Comparison of ENCODE assay signal across 7 cellular contexts in the genomic region with DNA sequence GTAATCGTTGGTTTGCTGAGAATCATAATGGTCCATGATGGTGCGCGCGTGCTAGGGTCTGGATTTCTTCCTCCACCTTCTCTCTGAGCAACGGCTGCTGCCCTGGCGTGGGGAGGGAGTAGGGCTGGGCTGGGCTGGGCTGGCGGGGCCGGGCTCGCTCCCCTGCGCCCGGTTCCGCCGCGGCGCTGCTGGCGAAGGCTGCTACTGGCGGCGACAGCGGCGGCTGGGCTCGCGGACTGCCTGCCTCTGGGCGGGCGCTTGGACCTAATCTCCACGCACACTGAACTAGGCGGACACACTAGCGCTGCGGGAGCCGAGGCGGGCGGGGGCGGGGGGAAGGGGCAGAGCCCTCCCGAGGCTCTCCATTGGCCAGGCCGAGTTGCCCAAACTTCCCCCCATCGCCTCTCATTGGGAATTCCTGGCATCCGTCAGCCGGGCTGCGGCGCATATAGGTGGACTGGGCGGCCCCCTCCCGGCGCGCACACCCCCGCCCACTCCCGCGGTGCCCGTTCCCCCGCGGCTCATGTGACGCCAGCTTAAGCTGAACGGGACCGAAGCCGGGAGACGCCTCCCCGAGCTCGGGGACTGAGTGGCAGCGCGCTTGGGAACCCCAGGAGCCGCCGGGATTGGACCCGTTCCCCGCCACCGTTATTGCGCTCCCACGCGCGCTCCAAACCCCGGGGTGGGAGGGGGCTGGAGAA. TPM values are rescaled to one million over a fixed set of nuclear protein-coding genes. Genes with fewer than 3 reads are reported as not detected.
DNase-seq lines count a peak whose midpoint lies in the region; ATAC-seq and TF ChIP-seq lines count a peak whose summit lies in the region.

Gene ACTN1, minus strand, starts transcription at position 282 of the 701 bp plus-strand sequence. Its CDS starts 246 bp downstream, at position 36.

- WGBS in thymus, result under 1% methylated on average over 68 of the region's 68 CpGs

- peak; percentile 84 for DNase-seq in NCI-H128 (lab: John Stamatoyannopoulos, UW; ENCODE audit: unreplicated experiment)
- peak; percentile 87 to 95 for DNase-seq in SW 1271 (lab: John Stamatoyannopoulos, UW)
- peak; percentile 79 for DNase-seq in activated naive CD8-positive, alpha-beta T cell treated with anti-CD3 and anti-CD28 coated beads, Interleukin-2, amount 50 U/mL, for 24 hours
- peak; percentile 80 for DNase-seq in glutamatergic neuron
- peak in 54 of 56 donors; percentile 21 to 91 (median 76) for DNase-seq in nucleus accumbens (lab: John Stamatoyannopoulos, UW)

- H3K9me3 ChIP-seq in thymus (ENCODE audit: control insufficient read depth), result no peaks in the 10 kb centered on the region

- peaks cover 16% of the 10 kb centered on the region for H3K4me1 ChIP-seq in thymus (ENCODE audit: control insufficient read depth, insufficient read depth, low read length)

- TF ChIP-seq CTCF in glutamatergic neuron (IDR thresholded peaks at IDR 0.05; ENCODE audit: partially characterized antibody, unreplicated experiment), result no peak

- H3K4me3 ChIP-seq in thymus (ENCODE audit: low read length), result peak within 1 kb of the TSS; percentile 80

- H3K27ac ChIP-seq in thymus (ENCODE audit: low read depth), result peak within 1 kb of the TSS; percentile 91

- peak; percentile 53 for ATAC-seq in GM18909 (IDR thresholded peaks at IDR 0.05; ENCODE audit: poor library complexity, unreplicated experiment)
- ATAC-seq in activated naive CD8-positive, alpha-beta T cell treated with anti-CD3 and anti-CD28 coated beads, Interleukin-2, amount 50 U/mL, for 24 hours, result peak; percentile 63

- H3K4me1 Mint-ChIP-seq in activated naive CD8-positive, alpha-beta T cell treated with anti-CD3 and anti-CD28 coated beads, Interleukin-2, amount 50 U/mL, for 24 hours, result peaks cover 51% of the 10 kb centered on the region
- peaks cover 17% of the 10 kb centered on the region for H3K4me1 Mint-ChIP-seq in glutamatergic neuron (ENCODE audit: low read depth, unreplicated experiment)

- H3K4me3 Mint-ChIP-seq in activated naive CD8-positive, alpha-beta T cell treated with anti-CD3 and anti-CD28 coated beads, Interleukin-2, amount 50 U/mL, for 24 hours, result peak within 1 kb of the TSS; percentile 85
- H3K4me3 Mint-ChIP-seq in glutamatergic neuron (ENCODE audit: unreplicated experiment), result peak within 1 kb of the TSS; percentile 92

- peaks cover 3% of the 10 kb centered on the region for H3K36me3 ChIP-seq in thymus (ENCODE audit: control insufficient read depth, insufficient read depth)

- peaks cover 14% of the 10 kb centered on the region for H3K27me3 ChIP-seq in thymus (ENCODE audit: control insufficient read depth, insufficient read depth)

- H3K27ac Mint-ChIP-seq in activated naive CD8-positive, alpha-beta T cell treated with anti-CD3 and anti-CD28 coated beads, Interleukin-2, amount 50 U/mL, for 24 hours, result peak within 1 kb of the TSS; percentile 85
- peak within 1 kb of the TSS; percentile 78 for H3K27ac Mint-ChIP-seq in glutamatergic neuron (ENCODE audit: unreplicated experiment)

- H3K36me3 Mint-ChIP-seq in activated naive CD8-positive, alpha-beta T cell treated with anti-CD3 and anti-CD28 coated beads, Interleukin-2, amount 50 U/mL, for 24 hours (ENCODE audit: low read depth), result peaks cover 27% of the 10 kb centered on the region
- no peaks in the 10 kb centered on the region for H3K36me3 Mint-ChIP-seq in glutamatergic neuron (ENCODE audit: unreplicated experiment)

- H3K9me3 Mint-ChIP-seq in activated naive CD8-positive, alpha-beta T cell treated with anti-CD3 and anti-CD28 coated beads, Interleukin-2, amount 50 U/mL, for 24 hours, result peaks cover 3% of the 10 kb centered on the region
- H3K9me3 Mint-ChIP-seq in glutamatergic neuron (ENCODE audit: unreplicated experiment), result peaks cover 3% of the 10 kb centered on the region

- H3K27me3 Mint-ChIP-seq in activated naive CD8-positive, alpha-beta T cell treated with anti-CD3 and anti-CD28 coated beads, Interleukin-2, amount 50 U/mL, for 24 hours, result no peaks in the 10 kb centered on the region
- peaks cover 3% of the 10 kb centered on the region for H3K27me3 Mint-ChIP-seq in glutamatergic neuron (ENCODE audit: unreplicated experiment)

RNA-seq across cellular contexts. Expression of gene ACTN1, which starts in this region (rescaled TPM):
- total RNA-seq in glutamatergic neuron (ENCODE audit: unreplicated experiment), result 48.1 TPM
- 59.3 TPM for polyA plus RNA-seq in thymus

Comparison
In these comparisons a context has a peak if more than half of its experiments do, and no peak if none do; other contexts are left out.
1. Peak in every context shown above with its lines: DNase-seq, ATAC-seq, H3K4me3 ChIP-seq and H3K27ac ChIP-seq.